1 cellular context compared by ENCODE assay signal in the genomic region with DNA sequence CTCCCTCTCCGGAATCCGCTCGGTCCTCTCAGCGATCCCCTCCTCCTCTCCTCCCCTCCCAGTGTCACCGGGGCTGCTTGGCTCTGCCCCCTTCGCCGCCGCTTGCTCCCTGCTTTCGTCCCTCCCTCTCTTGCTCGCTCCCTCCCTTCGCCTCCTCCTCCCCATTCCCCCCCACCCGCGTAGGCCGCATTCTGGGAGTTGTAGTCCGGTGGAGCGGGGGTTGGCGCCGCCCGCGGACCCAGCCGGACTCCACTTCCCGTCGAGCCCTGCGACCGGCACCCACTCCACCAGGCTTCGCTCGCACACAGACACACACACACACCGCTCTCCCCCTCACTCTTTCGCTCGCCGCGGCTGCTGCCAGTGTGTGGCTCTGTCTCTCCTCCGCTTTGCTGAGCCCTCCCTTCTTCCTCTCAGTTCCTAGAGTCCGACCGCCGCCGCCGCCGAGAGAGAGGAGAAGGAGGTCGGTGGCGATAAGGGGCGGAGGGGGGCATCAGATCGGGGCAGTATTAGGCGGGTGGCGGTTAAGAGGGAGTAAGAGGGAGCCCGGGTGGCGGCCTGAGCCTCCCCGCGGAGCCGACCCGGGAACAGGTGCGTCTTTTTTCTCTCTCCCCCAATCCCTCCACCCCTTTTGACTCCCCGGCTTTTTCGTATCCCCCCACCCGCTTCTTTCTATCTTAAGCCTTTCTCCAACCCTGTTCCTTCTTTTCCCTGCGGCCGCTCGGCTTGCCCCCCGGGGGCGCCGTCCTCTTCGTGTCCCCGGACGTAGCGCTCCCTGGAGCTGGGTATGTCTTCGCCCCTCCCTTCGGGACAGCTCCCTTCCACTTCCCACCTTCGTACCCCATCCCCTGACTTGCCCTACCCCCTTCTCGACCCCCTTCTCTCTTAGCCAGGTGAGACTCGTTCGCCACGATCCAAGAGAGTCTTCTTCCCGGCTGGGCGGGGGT.
TF ChIP-seq lines count a peak whose summit lies in the region.

A gene with protein sequence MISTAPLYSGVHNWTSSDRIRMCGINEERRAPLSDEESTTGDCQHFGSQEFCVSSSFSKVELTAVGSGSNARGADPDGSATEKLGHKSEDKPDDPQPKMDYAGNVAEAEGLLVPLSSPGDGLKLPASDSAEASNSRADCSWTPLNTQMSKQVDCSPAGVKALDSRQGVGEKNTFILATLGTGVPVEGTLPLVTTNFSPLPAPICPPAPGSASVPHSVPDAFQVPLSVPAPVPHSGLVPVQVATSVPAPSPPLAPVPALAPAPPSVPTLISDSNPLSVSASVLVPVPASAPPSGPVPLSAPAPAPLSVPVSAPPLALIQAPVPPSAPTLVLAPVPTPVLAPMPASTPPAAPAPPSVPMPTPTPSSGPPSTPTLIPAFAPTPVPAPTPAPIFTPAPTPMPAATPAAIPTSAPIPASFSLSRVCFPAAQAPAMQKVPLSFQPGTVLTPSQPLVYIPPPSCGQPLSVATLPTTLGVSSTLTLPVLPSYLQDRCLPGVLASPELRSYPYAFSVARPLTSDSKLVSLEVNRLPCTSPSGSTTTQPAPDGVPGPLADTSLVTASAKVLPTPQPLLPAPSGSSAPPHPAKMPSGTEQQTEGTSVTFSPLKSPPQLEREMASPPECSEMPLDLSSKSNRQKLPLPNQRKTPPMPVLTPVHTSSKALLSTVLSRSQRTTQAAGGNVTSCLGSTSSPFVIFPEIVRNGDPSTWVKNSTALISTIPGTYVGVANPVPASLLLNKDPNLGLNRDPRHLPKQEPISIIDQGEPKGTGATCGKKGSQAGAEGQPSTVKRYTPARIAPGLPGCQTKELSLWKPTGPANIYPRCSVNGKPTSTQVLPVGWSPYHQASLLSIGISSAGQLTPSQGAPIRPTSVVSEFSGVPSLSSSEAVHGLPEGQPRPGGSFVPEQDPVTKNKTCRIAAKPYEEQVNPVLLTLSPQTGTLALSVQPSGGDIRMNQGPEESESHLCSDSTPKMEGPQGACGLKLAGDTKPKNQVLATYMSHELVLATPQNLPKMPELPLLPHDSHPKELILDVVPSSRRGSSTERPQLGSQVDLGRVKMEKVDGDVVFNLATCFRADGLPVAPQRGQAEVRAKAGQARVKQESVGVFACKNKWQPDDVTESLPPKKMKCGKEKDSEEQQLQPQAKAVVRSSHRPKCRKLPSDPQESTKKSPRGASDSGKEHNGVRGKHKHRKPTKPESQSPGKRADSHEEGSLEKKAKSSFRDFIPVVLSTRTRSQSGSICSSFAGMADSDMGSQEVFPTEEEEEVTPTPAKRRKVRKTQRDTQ (N-terminal part only) (plus strand): TSS at position 336 of the 947 bp plus-strand sequence. CDS start 22,597 bp downstream, outside the sequence.

TF ChIP-seq in neural cell, 6 proteins besides CTCF, POLR2A, EP300 and RAD21:
- TF ChIP-seq TAF1 (IDR thresholded peaks at IDR 0.05; ENCODE audit: low read depth) = peak; percentile 86
- TF ChIP-seq, protein P1, sequence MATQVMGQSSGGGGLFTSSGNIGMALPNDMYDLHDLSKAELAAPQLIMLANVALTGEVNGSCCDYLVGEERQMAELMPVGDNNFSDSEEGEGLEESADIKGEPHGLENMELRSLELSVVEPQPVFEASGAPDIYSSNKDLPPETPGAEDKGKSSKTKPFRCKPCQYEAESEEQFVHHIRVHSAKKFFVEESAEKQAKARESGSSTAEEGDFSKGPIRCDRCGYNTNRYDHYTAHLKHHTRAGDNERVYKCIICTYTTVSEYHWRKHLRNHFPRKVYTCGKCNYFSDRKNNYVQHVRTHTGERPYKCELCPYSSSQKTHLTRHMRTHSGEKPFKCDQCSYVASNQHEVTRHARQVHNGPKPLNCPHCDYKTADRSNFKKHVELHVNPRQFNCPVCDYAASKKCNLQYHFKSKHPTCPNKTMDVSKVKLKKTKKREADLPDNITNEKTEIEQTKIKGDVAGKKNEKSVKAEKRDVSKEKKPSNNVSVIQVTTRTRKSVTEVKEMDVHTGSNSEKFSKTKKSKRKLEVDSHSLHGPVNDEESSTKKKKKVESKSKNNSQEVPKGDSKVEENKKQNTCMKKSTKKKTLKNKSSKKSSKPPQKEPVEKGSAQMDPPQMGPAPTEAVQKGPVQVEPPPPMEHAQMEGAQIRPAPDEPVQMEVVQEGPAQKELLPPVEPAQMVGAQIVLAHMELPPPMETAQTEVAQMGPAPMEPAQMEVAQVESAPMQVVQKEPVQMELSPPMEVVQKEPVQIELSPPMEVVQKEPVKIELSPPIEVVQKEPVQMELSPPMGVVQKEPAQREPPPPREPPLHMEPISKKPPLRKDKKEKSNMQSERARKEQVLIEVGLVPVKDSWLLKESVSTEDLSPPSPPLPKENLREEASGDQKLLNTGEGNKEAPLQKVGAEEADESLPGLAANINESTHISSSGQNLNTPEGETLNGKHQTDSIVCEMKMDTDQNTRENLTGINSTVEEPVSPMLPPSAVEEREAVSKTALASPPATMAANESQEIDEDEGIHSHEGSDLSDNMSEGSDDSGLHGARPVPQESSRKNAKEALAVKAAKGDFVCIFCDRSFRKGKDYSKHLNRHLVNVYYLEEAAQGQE (IDR thresholded peaks at IDR 0.05; ENCODE audit: borderline replicate concordance) = peak; percentile 42
- peak; percentile 31 for TF ChIP-seq MXI1 (conservative IDR thresholded peaks at IDR 0.05; ENCODE audit: poor library complexity, severe bottlenecking)
- no peak for TF ChIP-seq EZH2 (IDR thresholded peaks at IDR 0.05; ENCODE audit: borderline replicate concordance, insufficient read depth, low read length, poor library complexity, severe bottlenecking)
- TF ChIP-seq POLR2AphosphoS5 (IDR thresholded peaks at IDR 0.05) = peak; percentile 91
